18 cellular contexts compared by ENCODE assay signal in the genomic region with DNA sequence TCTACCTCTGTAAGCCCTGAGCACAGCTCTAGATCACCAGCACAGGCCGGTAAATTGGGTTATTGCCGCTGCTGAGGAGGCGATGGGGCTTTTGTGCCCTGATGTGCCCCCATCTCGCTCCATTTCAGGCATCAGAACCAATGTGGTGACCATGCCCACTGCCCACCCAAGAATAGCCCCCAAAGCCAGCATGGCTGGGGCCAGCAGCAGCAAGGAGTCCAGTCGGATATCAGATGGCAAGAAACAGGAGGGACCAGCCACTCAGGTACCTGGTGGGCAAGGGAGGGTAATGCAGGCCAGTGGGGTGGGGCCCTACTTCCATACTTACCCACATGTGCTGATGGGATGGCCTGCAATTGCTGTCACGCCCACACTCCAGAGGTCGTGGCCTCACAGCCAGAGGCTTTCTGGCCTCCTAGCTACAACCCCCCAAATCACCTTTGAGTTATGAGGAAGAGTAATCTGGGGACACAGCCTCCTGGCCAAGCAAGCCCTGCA. TPM values are rescaled to one million over a fixed set of nuclear protein-coding genes. Genes with fewer than 3 reads are reported as not detected.
DNase-seq lines count a peak whose midpoint lies in the region; ATAC-seq, FAIRE-seq and TF ChIP-seq lines count a peak whose summit lies in the region.
"Had no signal": no experiment of that assay in that cellular context is flagged by ENCODE, and none has a peak within 500 bp of the region (broad histone marks: within the 10 kb centered on the region; RNA-seq: fewer than 3 reads in every experiment).

No MANE protein-coding gene starts in this region.

- DNase-seq in CD14-positive monocyte (ENCODE audit: low spot score), result no peak
- no peak for DNase-seq in GM12892 (ENCODE audit: insufficient read length)
- DNase-seq in brain microvascular endothelial cell, result no peak
- DNase-seq in osteoblast (ENCODE audit: insufficient read length, low spot score, missing footprints), result peak; percentile 69
- DNase-seq in putamen (ENCODE audit: low spot score), result no peak
- no peak for DNase-seq in NCI-H2227 (lab: John Stamatoyannopoulos, UW; ENCODE audit: unreplicated experiment)
- DNase-seq in left lung, result no peak
- DNase-seq: Calu3; CD4-positive, alpha-beta T cell; GM23248; KG1; NCI-H1436; NCI-H2029 treated with DMSO at 0.1 percent for 48 hours; NCI-H2171 treated with DMSO at 0.1 percent for 48 hours; NCI-H510A treated with DMSO at 0.1 percent for 48 hours; NCI-H82; PC-9 had no signal

- no peaks in the 10 kb centered on the region for H3K27me3 Mint-ChIP-seq in CD14-positive monocyte (ENCODE audit: low read depth in 3 of 3)
- H3K27me3 Mint-ChIP-seq: CD4-positive, alpha-beta T cell had no signal

- H3K27me3 ChIP-seq in brain microvascular endothelial cell (replicated peaks) (no peaks in the 10 kb centered on the region), osteoblast (ENCODE audit: insufficient read depth, low read length) (no peaks in the 10 kb centered on the region), left lung (no peaks in the 10 kb centered on the region)

- no peak overlapping the region for H3K27ac ChIP-seq in brain microvascular endothelial cell
- no peak overlapping the region for H3K27ac ChIP-seq in osteoblast (ENCODE audit: low read depth, low read length)
- H3K27ac ChIP-seq in left lung, result no peak overlapping the region
- H3K27ac ChIP-seq: GM23248, PC-9, SK-N-MC had no signal

- 0 out of 2 replicates have a peak, but pooled peaks have one; percentile 4 for TF ChIP-seq POLR2A in GM12892 (IDR thresholded peaks at IDR 0.05; ENCODE audit: low read depth, low read length)

- in situ Hi-C loops in brain microvascular endothelial cell (cut with HindIII; ENCODE audit: low pct_ligation_motif_present, low sequenced_read_pairs), result no loop called here

- peak overlapping the region in 3 of 7 donors; percentile 2 to 67 (median 43) for H3K27ac Mint-ChIP-seq in CD14-positive monocyte
- H3K27ac Mint-ChIP-seq: CD4-positive, alpha-beta T cell had no signal

- no peak for FAIRE-seq in GM12892 (lab: Jason Lieb, UNC)

- no peak overlapping the region for H3K4me3 Mint-ChIP-seq in CD14-positive monocyte
- H3K4me3 Mint-ChIP-seq: CD4-positive, alpha-beta T cell had no signal

- H2AFZ ChIP-seq in osteoblast (ENCODE audit: low read length), result no peak overlapping the region
- H2AFZ ChIP-seq: GM23248, PC-9 had no signal

- H3K36me3 ChIP-seq in brain microvascular endothelial cell (replicated peaks) (peaks cover 53% of the 10 kb centered on the region), osteoblast (ENCODE audit: insufficient read depth, low read length) (peaks cover 57% of the 10 kb centered on the region), left lung (peaks cover 0 to 100% of the 10 kb centered on the region in 2 donors)

- H3K9me3 ChIP-seq in osteoblast (ENCODE audit: low read depth, low read length), result no peaks in the 10 kb centered on the region
- no peaks in the 10 kb centered on the region for H3K9me3 ChIP-seq in left lung

- intact Hi-C loops in CD14-positive monocyte (cut with micrococcal nuclease), result no loop called here
- intact Hi-C loops in left lung (cut with DNase I), result no loop called here

- H3K36me3 Mint-ChIP-seq in CD14-positive monocyte, result peaks cover 83 to 97% of the 10 kb centered on the region in 2 donors

- peaks cover 0 to 2% (median 0%) of the 10 kb centered on the region in 7 donors for H3K9me3 Mint-ChIP-seq in CD14-positive monocyte
- H3K9me3 Mint-ChIP-seq: CD4-positive, alpha-beta T cell had no signal

- H3K79me2 ChIP-seq in osteoblast (ENCODE audit: insufficient read depth, low read length), result no peaks in the 10 kb centered on the region

- no peak overlapping the region for H3K4me3 ChIP-seq in brain microvascular endothelial cell (ENCODE audit: low read depth, low read length)
- H3K4me3 ChIP-seq in osteoblast (ENCODE audit: insufficient read depth, low read length), result no peak overlapping the region
- H3K4me3 ChIP-seq in left lung, result no peak overlapping the region
- H3K4me3 ChIP-seq: GM23248, PC-9, SK-N-MC had no signal

- no peaks in the 10 kb centered on the region for H3K4me1 Mint-ChIP-seq in CD14-positive monocyte

- no peak overlapping the region for H3K4me2 ChIP-seq in osteoblast (ENCODE audit: insufficient read depth, low read length)
- H3K4me2 ChIP-seq: PC-9 had no signal

- H4K20me1 ChIP-seq in osteoblast (ENCODE audit: insufficient read depth, low read length), result peaks cover 3% of the 10 kb centered on the region

- TF ChIP-seq CTCF in CD14-positive monocyte (IDR thresholded peaks at IDR 0.05), result peak; percentile 25
- peak; percentile 9 for TF ChIP-seq CTCF in brain microvascular endothelial cell (IDR thresholded peaks at IDR 0.05; ENCODE audit: low read depth, low read length, missing control alignments)
- no peak for TF ChIP-seq CTCF in osteoblast (IDR thresholded peaks at IDR 0.05; ENCODE audit: extremely low read depth, low read depth, low read length)
- no peak for TF ChIP-seq CTCF in left lung (IDR thresholded peaks at IDR 0.05)

- no peaks in the 10 kb centered on the region for H3K4me1 ChIP-seq in osteoblast (ENCODE audit: insufficient read depth, low read length)
- H3K4me1 ChIP-seq in left lung, result no peaks in the 10 kb centered on the region

- no peak for ATAC-seq in left lung

RNA-seq across cellular contexts. Expression of a gene that starts 22.9 kb away (rescaled TPM):
- polyA plus RNA-seq in CD14-positive monocyte, result 1,000 to 10,000 TPM; 3,498 to 4,939 TPM
- polyA plus RNA-seq in GM12892 (2012; ENCODE audit: missing spikeins), result 2,617 TPM
- total RNA-seq in osteoblast (21.4 and 83.4 TPM in 2 replicates), left lung (1,000 to 10,000 TPM; 1,866 to 2,212 TPM)
- total RNA-seq: GM23248 had no signal

RNA-seq across cellular contexts. Expression of a gene that starts 32.3 kb away (rescaled TPM):
- polyA plus RNA-seq in CD14-positive monocyte, result 1 to 10 TPM; 1.4 to 2.3 TPM
- polyA plus RNA-seq in GM12892 (2012; ENCODE audit: missing spikeins), result 24.4 TPM
- total RNA-seq in osteoblast (12.3 and 12.4 TPM in 2 replicates), left lung (10 to 100 TPM; 21.8 to 32.5 TPM)

RNA-seq across cellular contexts. Expression of a gene that starts 59.7 kb away (rescaled TPM):
- 1,000 to 10,000 TPM; 2,768 to 3,499 TPM for polyA plus RNA-seq in CD14-positive monocyte
- polyA plus RNA-seq in GM12892 (2012; ENCODE audit: missing spikeins), result 4,425 TPM
- total RNA-seq in osteoblast (1,720 and 2,211 TPM in 2 replicates), left lung (1,000 to 10,000 TPM; 1,428 to 1,504 TPM)

Comparison
In these comparisons a context has a peak if more than half of its experiments do, and no peak if none do; other contexts are left out.
1. CTCF ChIP-seq: peak in CD14-positive monocyte (single experiment) and brain microvascular endothelial cell (single experiment); none in osteoblast (single experiment) and left lung (0 of 2).
2. RNA of a gene that starts 22.9 kb away (total RNA-seq): 1,866 to 2,212 TPM in left lung; 21.4 to 83.4 TPM in osteoblast; every median in the first group is over 10 times any median in the second.